8 cellular contexts compared by ENCODE assay signal in genomic region chr20:5949943-5950270, GRCh38. TPM values are rescaled to one million over a fixed set of nuclear protein-coding genes. Genes with fewer than 3 reads are reported as not detected.
DNase-seq lines count a peak whose midpoint lies in the region; ATAC-seq and TF ChIP-seq lines count a peak whose summit lies in the region.

No MANE protein-coding gene starts in this region.

- no peak for DNase-seq in heart right ventricle
- DNase-seq in Right ventricle myocardium superior = no peak
- DNase-seq in adipocyte (ENCODE audit: low read depth) = peak; percentile 29
- no peak for DNase-seq in memory B cell (ENCODE audit: low spot score in 2 of 2)
- no peak for DNase-seq in aorta
- no peak for DNase-seq in mesenteric fat pad (ENCODE audit: low spot score)
- no peak for DNase-seq in HCEC 1CT

- H3K4me1 ChIP-seq in heart right ventricle (peaks cover 0 to 37% (median 19%) of the 10 kb centered on the region in 9 donors), adipocyte (ENCODE audit: control insufficient read depth, insufficient read depth, low read length) (peaks cover 18% of the 10 kb centered on the region), aorta (ENCODE audit: control insufficient read depth in 1 of 2, insufficient read depth in 2 of 2, low read length in 2 of 2) (no peaks in the 10 kb centered on the region)

- peak overlapping the region; percentile 89 for H3K27ac Mint-ChIP-seq in memory B cell

- TF ChIP-seq CTCF in heart right ventricle (IDR thresholded peaks at IDR 0.05) = no peak

- peak in 2 of 8 donors; percentile 4 to 6 for ATAC-seq in heart right ventricle
- no peak for ATAC-seq in Right ventricle myocardium superior (ENCODE audit: poor library complexity)
- ATAC-seq in memory B cell (ENCODE audit: low read depth) = no peak
- no peak for ATAC-seq in aorta (ENCODE audit: low FRiP score)
- ATAC-seq in GM21717 (IDR thresholded peaks at IDR 0.05; ENCODE audit: unreplicated experiment) = no peak

- no peaks in the 10 kb centered on the region for H3K9me3 ChIP-seq in heart right ventricle
- no peaks in the 10 kb centered on the region for H3K9me3 ChIP-seq in adipocyte (ENCODE audit: control insufficient read depth, low read length)
- no peaks in the 10 kb centered on the region for H3K9me3 ChIP-seq in aorta (ENCODE audit: control insufficient read depth, low read length)

- peak overlapping the region; percentile 89 for H3K9ac ChIP-seq in adipocyte (ENCODE audit: low read length)

- peaks cover 0 to 62% (median 22%) of the 10 kb centered on the region in 9 donors for H3K36me3 ChIP-seq in heart right ventricle
- H3K36me3 ChIP-seq in adipocyte (ENCODE audit: control insufficient read depth, insufficient read depth, low read length, severe bottlenecking) = peaks cover 21% of the 10 kb centered on the region
- H3K36me3 ChIP-seq in aorta (ENCODE audit: control insufficient read depth in 1 of 2, insufficient read depth in 2 of 2, low read length in 1 of 2) = peaks cover 3 to 4% of the 10 kb centered on the region in 2 donors

- peak overlapping the region; percentile 92 for H3K4me3 Mint-ChIP-seq in memory B cell

- intact Hi-C loops in heart right ventricle (cut with DNase I) (loop anchor here in 6 of 10 donors (2.0 to 10.0 kb wide), 6 partner anchors 122 to 395 kb away; no protein-coding TSS in a partner anchor), Right ventricle myocardium superior (cut with DNase I) (loop anchor here (10.0 kb wide), 2 partner anchors 125 to 395 kb away; no protein-coding TSS in a partner anchor), aorta (cut with DNase I) (loop anchor here in 1 of 2 donors (5.0 kb wide), 3 partner anchors 52 to 198 kb away; partner anchors contain the start of gene SHLD1)

- WGBS in heart right ventricle, 2 donors = 1% methylated on average over 11 of the region's 11 CpGs
- WGBS in aorta, 2 donors = 1% methylated on average over 11 of the region's 11 CpGs

- H3K27ac ChIP-seq in heart right ventricle (peak overlapping the region in 9 of 10 donors; percentile 59 to 87 (median 77)), aorta (ENCODE audit: low read depth in 1 of 2, low read length in 2 of 2) (peak overlapping the region in 1 of 2 donors; percentile 65)

- H3K27me3 ChIP-seq in heart right ventricle (no peaks in the 10 kb centered on the region), adipocyte (replicated peaks; ENCODE audit: control insufficient read depth, insufficient read depth, low read length) (no peaks in the 10 kb centered on the region), aorta (ENCODE audit: control insufficient read depth in 1 of 2, insufficient read depth in 2 of 2, low read length in 1 of 2) (no peaks in the 10 kb centered on the region)

- no peaks in the 10 kb centered on the region for H3K27me3 Mint-ChIP-seq in memory B cell

- H3K9me3 Mint-ChIP-seq in memory B cell = no peaks in the 10 kb centered on the region

- peak overlapping the region; percentile 69 to 98 (median 84) for H3K4me3 ChIP-seq in heart right ventricle
- H3K4me3 ChIP-seq in adipocyte (ENCODE audit: low read length) = peak overlapping the region; percentile 97
- H3K4me3 ChIP-seq in aorta (ENCODE audit: low read length in 2 of 2) = peak overlapping the region; percentile 60 to 73

- peaks cover 24% of the 10 kb centered on the region for H3K4me1 Mint-ChIP-seq in memory B cell

- H3K36me3 Mint-ChIP-seq in memory B cell = peaks cover 19% of the 10 kb centered on the region

RNA-seq across cellular contexts. Expression of gene TRMT6, which starts 0.4 kb away (rescaled TPM):
- total RNA-seq in heart right ventricle (10 to 100 TPM in 3 of 10 donors, 1 to 10 TPM in 7; 7.6 to 12.8 (median 9.2) TPM), Right ventricle myocardium superior (5.7 TPM), aorta (10 to 100 TPM in 1 of 2 donors, 1 to 10 TPM in 1; 8.9 to 11.0 TPM), mesenteric fat pad (13.2 TPM)
- polyA plus RNA-seq in heart right ventricle (1 to 10 TPM; 3.7 to 9.4 TPM), aorta (1 to 10 TPM; 2.4 to 7.5 TPM)

RNA-seq across cellular contexts. Expression of gene MCM8, which starts 0.5 kb away (rescaled TPM):
- total RNA-seq in heart right ventricle = 1 to 10 TPM; 6.1 to 8.9 (median 6.4) TPM
- 1 to 10 TPM; 2.0 to 2.7 TPM for polyA plus RNA-seq in heart right ventricle
- 6.6 TPM for total RNA-seq in Right ventricle myocardium superior
- 1 to 10 TPM; 4.7 TPM for total RNA-seq in aorta
- polyA plus RNA-seq in aorta = 1 to 10 TPM; 1.6 to 3.5 TPM
- total RNA-seq in mesenteric fat pad = 4.3 TPM

RNA-seq across cellular contexts. Expression of gene CHGB, which starts 38.6 kb away (rescaled TPM):
- total RNA-seq in heart right ventricle (10 to 100 TPM in 1 of 10 donors, 1 to 10 TPM in 8, under 1 TPM in 1; 0.98 to 36.5 (median 4.8) TPM), Right ventricle myocardium superior (7.7 TPM), aorta (not detected), mesenteric fat pad (not detected)
- polyA plus RNA-seq in heart right ventricle (1 to 10 TPM; 1.0 to 1.3 TPM), aorta (1 to 10 TPM in 1 of 2 donors, under 1 TPM in 1; 0.10 to 1.6 TPM)

RNA-seq across cellular contexts. Expression of gene CRLS1, which starts 56.0 kb away (rescaled TPM):
- total RNA-seq in heart right ventricle = 100 to 1,000 TPM in 7 of 10 donors, 10 to 100 TPM in 3; 84.9 to 126 (median 103) TPM
- polyA plus RNA-seq in heart right ventricle = 100 to 1,000 TPM in 1 of 2 donors, 10 to 100 TPM in 1; 63.3 to 123 TPM
- 93.5 TPM for total RNA-seq in Right ventricle myocardium superior
- total RNA-seq in aorta = 10 to 100 TPM; 35.0 to 36.0 TPM
- 10 to 100 TPM; 34.2 to 43.3 TPM for polyA plus RNA-seq in aorta
- 149 TPM for total RNA-seq in mesenteric fat pad
